13 cellular contexts compared by ENCODE assay signal in genomic region chr12:92541024-92541423, GRCh38.
DNase-seq lines count a peak whose midpoint lies in the region; ATAC-seq and TF ChIP-seq lines count a peak whose summit lies in the region.
"Had no signal": no experiment of that assay in that cellular context is flagged by ENCODE, and none has a peak within 500 bp of the region (broad histone marks: within the 10 kb centered on the region; RNA-seq: fewer than 3 reads in every experiment).

No MANE protein-coding gene starts in this region.

- H3K27ac Mint-ChIP-seq in effector memory CD8-positive, alpha-beta T cell, result peak overlapping the region; percentile 97 to 98

- ATAC-seq in left ventricle myocardium superior (no peak), HG02610 (IDR thresholded peaks at IDR 0.05; ENCODE audit: unreplicated experiment) (no peak), GM19397 (IDR thresholded peaks at IDR 0.05; ENCODE audit: unreplicated experiment) (no peak)
- ATAC-seq in effector memory CD8-positive, alpha-beta T cell (replicated peaks), result no peak

- no peaks in the 10 kb centered on the region for H3K36me3 ChIP-seq in left ventricle myocardium inferior
- H3K36me3 ChIP-seq in tibial nerve, result no peaks in the 10 kb centered on the region
- H3K36me3 ChIP-seq: esophagus squamous epithelium had no signal

- H3K27ac ChIP-seq in left ventricle myocardium inferior (replicated peaks), result peak overlapping the region; percentile 71
- H3K27ac ChIP-seq in tibial nerve, result peak overlapping the region in 3 of 4 donors; percentile 32 to 85 (median 77)
- H3K27ac ChIP-seq: HL-60 had no signal

- H3K9me3 ChIP-seq in left ventricle myocardium inferior (replicated peaks) (no peaks in the 10 kb centered on the region), tibial nerve (no peaks in the 10 kb centered on the region)
- H3K9me3 ChIP-seq: esophagus squamous epithelium had no signal

- no peaks in the 10 kb centered on the region for H3K27me3 ChIP-seq in left ventricle myocardium inferior (ENCODE audit: low read depth)
- no peaks in the 10 kb centered on the region for H3K27me3 ChIP-seq in tibial nerve
- H3K27me3 ChIP-seq: esophagus squamous epithelium had no signal

- 89 to 90% methylated on average over 2 of the region's 2 CpGs for WGBS in tibial nerve, 2 donors

- no peaks in the 10 kb centered on the region for H3K36me3 Mint-ChIP-seq in effector memory CD8-positive, alpha-beta T cell (ENCODE audit: insufficient read depth)

- H3K4me3 ChIP-seq in left ventricle myocardium inferior, result no peak overlapping the region
- H3K4me3 ChIP-seq in tibial nerve, result no peak overlapping the region
- H3K4me3 ChIP-seq: esophagus squamous epithelium had no signal

- DNase-seq in left ventricle myocardium inferior, result no peak
- DNase-seq in left ventricle myocardium superior, result no peak
- peak; percentile 34 for DNase-seq in NOMO-1 treated with DMSO at 0.1 percent for 48 hours (lab: John Stamatoyannopoulos, UW; ENCODE audit: unreplicated experiment)
- no peak for DNase-seq in effector memory CD8-positive, alpha-beta T cell
- no peak for DNase-seq in tibial nerve (ENCODE audit: low spot score in 2 of 2)
- no peak for DNase-seq in NCI-H748 treated with DMSO at 0.1 percent for 48 hours (lab: John Stamatoyannopoulos, UW)
- DNase-seq: esophagus squamous epithelium; NCI-H1105; SIG-M5; stimulated activated CD4-positive, alpha-beta T cell treated with anti-CD3 and anti-CD28 coated beads, Interleukin-4, amount 100 ng/mL, for 4 hours had no signal

- intact Hi-C loops in left ventricle myocardium inferior (cut with micrococcal nuclease), result no loop called here
- intact Hi-C loops in left ventricle myocardium superior (cut with micrococcal nuclease), result no loop called here

- H3K4me1 ChIP-seq in left ventricle myocardium inferior (peaks cover 61% of the 10 kb centered on the region), tibial nerve (peaks cover 0 to 48% (median 18%) of the 10 kb centered on the region in 4 donors)

- peaks cover 45 to 66% of the 10 kb centered on the region in 2 donors for H3K4me1 Mint-ChIP-seq in effector memory CD8-positive, alpha-beta T cell (ENCODE audit: low read depth in 2 of 2)

- TF ChIP-seq CTCF in left ventricle myocardium inferior (IDR thresholded peaks at IDR 0.05; ENCODE audit: borderline replicate concordance) (no peak), tibial nerve (IDR thresholded peaks at IDR 0.05) (no peak)

- no peak for TF ChIP-seq POLR2A in tibial nerve (IDR thresholded peaks at IDR 0.05)

- no peaks in the 10 kb centered on the region for H3K27me3 Mint-ChIP-seq in effector memory CD8-positive, alpha-beta T cell

- no peak for TF ChIP-seq EP300 in tibial nerve (IDR thresholded peaks at IDR 0.05)

- peaks cover 0 to 2% of the 10 kb centered on the region in 2 donors for H3K9me3 Mint-ChIP-seq in effector memory CD8-positive, alpha-beta T cell

- peak overlapping the region; percentile 64 for H3K4me3 Mint-ChIP-seq in effector memory CD8-positive, alpha-beta T cell
